In the genomic region with DNA sequence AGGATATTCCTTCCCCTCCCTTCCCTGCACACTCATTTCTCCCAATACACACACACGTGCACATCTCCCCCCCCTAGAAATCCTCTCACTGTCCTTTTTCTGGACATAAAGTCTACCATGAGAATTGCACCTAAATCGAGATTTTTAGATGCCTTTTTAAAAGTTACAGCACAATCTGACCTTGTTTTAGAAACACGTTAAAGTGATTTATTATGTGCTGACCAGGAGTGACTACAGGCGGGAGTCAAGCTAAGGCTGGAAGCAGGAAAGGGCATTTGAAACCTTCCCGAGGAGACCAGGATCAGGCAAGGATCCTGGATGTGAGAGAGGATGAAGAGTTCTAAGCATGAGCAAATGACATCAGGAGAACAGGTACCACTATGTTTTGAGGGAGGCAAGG, we compare ENCODE assay signal across 15 cellular contexts.
A peak's percentile ranks its signal among the peaks of the same experiment; 100 is the strongest.
DNase-seq lines count a peak whose midpoint lies in the region; ATAC-seq and TF ChIP-seq lines count a peak whose summit lies in the region.
"Had no signal": no experiment of that assay in that cellular context is flagged by ENCODE, and none has a peak within 500 bp of the region (broad histone marks: within the 10 kb centered on the region; RNA-seq: fewer than 3 reads in every experiment).

No MANE protein-coding gene starts in this region.

- ATAC-seq in HG02852 (IDR thresholded peaks at IDR 0.05; ENCODE audit: unreplicated experiment) (no peak), Right ventricle myocardium inferior (no peak)

- intact Hi-C loops in Right ventricle myocardium inferior (cut with DNase I): no loop called here
- intact Hi-C loops in prostate gland (cut with DNase I): no loop called here

- H3K27me3 Mint-ChIP-seq in nephron progenitor cell (ENCODE audit: low read depth, poor library complexity): no peaks in the 10 kb centered on the region
- H3K27me3 Mint-ChIP-seq: CD4-positive, CD25-positive, alpha-beta regulatory T cell had no signal

- TF ChIP-seq CTCF in fibroblast of villous mesenchyme (IDR thresholded peaks at IDR 0.05; ENCODE audit: insufficient read depth, low read depth, low read length) (no peak), nephron progenitor cell (IDR thresholded peaks at IDR 0.05) (no peak), prostate gland (IDR thresholded peaks at IDR 0.05) (no peak)

- H3K4me1 Mint-ChIP-seq in nephron progenitor cell: peaks cover 34% of the 10 kb centered on the region
- H3K4me1 Mint-ChIP-seq: CD4-positive, CD25-positive, alpha-beta regulatory T cell had no signal

- H3K36me3 Mint-ChIP-seq in nephron progenitor cell (ENCODE audit: low read depth): no peaks in the 10 kb centered on the region
- H3K36me3 Mint-ChIP-seq: CD4-positive, CD25-positive, alpha-beta regulatory T cell had no signal

- no peaks in the 10 kb centered on the region for H3K9me3 ChIP-seq in prostate gland
- H3K9me3 ChIP-seq: BE2C, Caco-2 had no signal

- H3K27ac Mint-ChIP-seq in nephron progenitor cell: peak overlapping the region; percentile 53
- H3K27ac Mint-ChIP-seq: CD4-positive, CD25-positive, alpha-beta regulatory T cell had no signal

- H3K27me3 ChIP-seq in prostate gland (replicated peaks; ENCODE audit: insufficient read depth): no peaks in the 10 kb centered on the region
- H3K27me3 ChIP-seq: BE2C had no signal

- peak; percentile 59 for DNase-seq in NCI-H69 (lab: John Stamatoyannopoulos, UW)
- DNase-seq in fibroblast of villous mesenchyme (ENCODE audit: low read depth): peak; percentile 30
- no peak for DNase-seq in nephron progenitor cell
- DNase-seq in Right ventricle myocardium inferior (ENCODE audit: missing footprints): no peak
- no peak for DNase-seq in pons (ENCODE audit: low spot score)
- no peak for DNase-seq in prostate gland (ENCODE audit: low spot score)
- DNase-seq: ACHN; C1 segment of cervical spinal cord; Caco-2; CD4-positive, CD25-positive, alpha-beta regulatory T cell; GOT3; H7 had no signal

- no peak for TF ChIP-seq POLR2A in prostate gland (IDR thresholded peaks at IDR 0.05)

- no peak overlapping the region for H3K27ac ChIP-seq in prostate gland
- H3K27ac ChIP-seq: HL-60 had no signal

- WGBS in prostate gland: 22% methylated on average over 5 of the region's 5 CpGs

- H3K9me3 Mint-ChIP-seq in nephron progenitor cell: no peaks in the 10 kb centered on the region

- peak overlapping the region; percentile 54 for H3K4me3 Mint-ChIP-seq in nephron progenitor cell
- H3K4me3 Mint-ChIP-seq: CD4-positive, CD25-positive, alpha-beta regulatory T cell had no signal

- H3K36me3 ChIP-seq in prostate gland: no peaks in the 10 kb centered on the region
- H3K36me3 ChIP-seq: BE2C had no signal

- H3K4me1 ChIP-seq in prostate gland (replicated peaks): no peaks in the 10 kb centered on the region
- H3K4me1 ChIP-seq: BE2C, Caco-2 had no signal

- H3K4me3 ChIP-seq in fibroblast of villous mesenchyme (ENCODE audit: low read depth, low read length) (no peak overlapping the region), prostate gland (no peak overlapping the region)

Comparison
In these comparisons a context has a peak if more than half of its experiments do, and no peak if none do; other contexts are left out.
1. DNase-seq: peak in NCI-H69 (single experiment) and fibroblast of villous mesenchyme (single experiment); none in nephron progenitor cell (single experiment), Right ventricle myocardium inferior (single experiment), pons (single experiment) and prostate gland (single experiment).